Comparison of ENCODE assay signal across 19 cellular contexts in genomic region chr10:102586858-102587257, GRCh38.
"Had no signal": no experiment of that assay in that cellular context is flagged by ENCODE, and none has a peak within 500 bp of the region (broad histone marks: within the 10 kb centered on the region; RNA-seq: fewer than 3 reads in every experiment).

No MANE protein-coding gene starts in this region.

- H3K4me1 Mint-ChIP-seq: mesothelial cell of epicardium had no signal

- H3K9me3 ChIP-seq: esophagus muscularis mucosa, gastroesophageal sphincter, heart left ventricle, left lung, lower lobe of right lung, mucosa of descending colon had no signal

- H3K36me3 Mint-ChIP-seq: immature natural killer cell had no signal

- DNase-seq: dermis blood vessel endothelial cell; effector CD4-positive, alpha-beta T cell; effector memory CD4-positive, alpha-beta T cell; foreskin keratinocyte; heart left ventricle; hypothalamus; immature natural killer cell; islet precursor cell; kidney; kidney glomerular epithelial cell; left lung; left ventricle myocardium superior; lower lobe of right lung; mesenchymal stem cell; mucosa of descending colon; naive B cell had no signal

- H3K27ac Mint-ChIP-seq: immature natural killer cell, mesothelial cell of epicardium, naive B cell had no signal

- H3K27me3 Mint-ChIP-seq: naive B cell had no signal

- H3K9me3 Mint-ChIP-seq: immature natural killer cell had no signal

- ATAC-seq: foreskin keratinocyte, gastroesophageal sphincter, heart left ventricle, left lung, left ventricle myocardium superior, lower lobe of right lung, mucosa of descending colon had no signal

- H3K4me3 Mint-ChIP-seq: immature natural killer cell, mesothelial cell of epicardium, naive B cell had no signal
